ENCODE assay signal across 23 cellular contexts in genomic region chr12:47843226-47843980, GRCh38. TPM values are rescaled to one million over a fixed set of nuclear protein-coding genes. Genes with fewer than 3 reads are reported as not detected.
DNase-seq lines count a peak whose midpoint lies in the region; ATAC-seq and TF ChIP-seq lines count a peak whose summit lies in the region.
"Had no signal": no experiment of that assay in that cellular context is flagged by ENCODE, and none has a peak within 500 bp of the region (broad histone marks: within the 10 kb centered on the region; RNA-seq: fewer than 3 reads in every experiment).

No MANE protein-coding gene starts in this region.

- H3K79me1 ChIP-seq in mesendoderm (ENCODE audit: low read length): no peaks in the 10 kb centered on the region

- H3K4me1 ChIP-seq in mesendoderm (ENCODE audit: control insufficient read depth, low read depth, low read length) (no peaks in the 10 kb centered on the region), transverse colon (peaks cover 0 to 7% (median 0%) of the 10 kb centered on the region in 4 donors)
- H3K4me1 ChIP-seq: Peyer's patch had no signal

- H3K9ac ChIP-seq in mesendoderm (ENCODE audit: low read length): no peak overlapping the region
- H3K9ac ChIP-seq: KMS-11 had no signal

- no peak overlapping the region for H4K5ac ChIP-seq in mesendoderm (ENCODE audit: low read length)

- H3K36me3 ChIP-seq in mesendoderm (ENCODE audit: control insufficient read depth, insufficient read depth, low read length): no peaks in the 10 kb centered on the region
- H3K36me3 ChIP-seq in transverse colon: peaks cover 0 to 6% (median 0%) of the 10 kb centered on the region in 4 donors
- H3K36me3 ChIP-seq: SJCRH30, thoracic aorta had no signal

- H2BK120ac ChIP-seq in mesendoderm (ENCODE audit: low read depth, low read length): no peak overlapping the region

- DNase-seq in 8988T: peak; percentile 83
- peak; percentile 26 for DNase-seq in EH (ENCODE audit: low read depth)
- DNase-seq in mesendoderm: peak; percentile 81
- DNase-seq in transverse colon: no peak
- no peak for DNase-seq in HFFc6
- DNase-seq in COLO668 (lab: John Stamatoyannopoulos, UW; ENCODE audit: unreplicated experiment): no peak
- DNase-seq: activated CD8-positive, alpha-beta memory T cell treated with anti-CD3 and anti-CD28 coated beads, Interleukin-2, amount 10 ng/mL, durations not matched to agents 7 days and 5 days; cerebellar nuclear complex; head of caudate nucleus; left colon; NCI-H1417 treated with DMSO at 0.1 percent for 48 hours; NCI-H2107; SJCRH30; stimulated activated CD4-positive, alpha-beta T cell treated with anti-CD3 and anti-CD28 coated beads, Interleukin-4, amount 100 ng/mL, for 24 hours; stimulated activated naive CD4-positive, alpha-beta T cell treated with Interleukin-2 at 50 U/mL for 16 hours; T-helper 1 cell had no signal

- in situ Hi-C loops in transverse colon (cut with MboI; ENCODE audit: low pct_ligation_motif_present in 1 of 4, low pct_unique_long_range_greater_than_20kb in 1 of 4, low sequenced_read_pairs in 3 of 4): loop anchor here in 2 of 4 donors (25.0 kb wide), 1 partner anchor 106 kb away; the partner anchor contains the start of gene ENDOU (in 2 of the 2)

- no peak overlapping the region for H2BK15ac ChIP-seq in mesendoderm (replicated peaks; ENCODE audit: low read depth)

- TF ChIP-seq CTCF in transverse colon (IDR thresholded peaks at IDR 0.05) (no peak), HFFc6 (IDR thresholded peaks at IDR 0.05) (no peak)

- H3K9me3 Mint-ChIP-seq in activated T-helper 17 cell treated with anti-CD3 and anti-CD28 coated beads, Interleukin-2, amount 50 U/mL, for 72 hours: no peaks in the 10 kb centered on the region
- no peaks in the 10 kb centered on the region for H3K9me3 Mint-ChIP-seq in HFFc6
- H3K9me3 Mint-ChIP-seq: memory B cell had no signal

- no peak for TF ChIP-seq EP300 in transverse colon (IDR thresholded peaks at IDR 0.05; ENCODE audit: low read depth)

- H3K4me2 ChIP-seq in mesendoderm (ENCODE audit: low read length): no peak overlapping the region
- H3K4me2 ChIP-seq: KMS-11 had no signal

- H3K4ac ChIP-seq in mesendoderm (ENCODE audit: low read depth, low read length): no peak overlapping the region

- H3K27me3 ChIP-seq in mesendoderm (ENCODE audit: insufficient read depth, low read length, poor library complexity): no peaks in the 10 kb centered on the region
- H3K27me3 ChIP-seq in transverse colon: no peaks in the 10 kb centered on the region
- H3K27me3 ChIP-seq: Peyer's patch had no signal

- H3K36me3 Mint-ChIP-seq in activated T-helper 17 cell treated with anti-CD3 and anti-CD28 coated beads, Interleukin-2, amount 50 U/mL, for 72 hours (ENCODE audit: low read depth): peaks cover 86% of the 10 kb centered on the region
- H3K36me3 Mint-ChIP-seq in HFFc6 (ENCODE audit: low read depth): no peaks in the 10 kb centered on the region
- H3K36me3 Mint-ChIP-seq: memory B cell had no signal

- H3K4me1 Mint-ChIP-seq in activated T-helper 17 cell treated with anti-CD3 and anti-CD28 coated beads, Interleukin-2, amount 50 U/mL, for 72 hours: peaks cover 26% of the 10 kb centered on the region
- H3K4me1 Mint-ChIP-seq in HFFc6 (ENCODE audit: low read depth): peaks cover 16% of the 10 kb centered on the region

- intact Hi-C loops in transverse colon (cut with DNase I; ENCODE audit: low total_unique reads): no loop called here

- H3K27me3 Mint-ChIP-seq in activated T-helper 17 cell treated with anti-CD3 and anti-CD28 coated beads, Interleukin-2, amount 50 U/mL, for 72 hours: no peaks in the 10 kb centered on the region
- no peaks in the 10 kb centered on the region; the same call in 1 of the 2 replicates for H3K27me3 Mint-ChIP-seq in HFFc6 (ENCODE audit: insufficient read depth)
- H3K27me3 Mint-ChIP-seq: activated naive CD8-positive, alpha-beta T cell had no signal

- H4K8ac ChIP-seq in mesendoderm (ENCODE audit: low read depth, low read length): no peak overlapping the region

- peak overlapping the region; percentile 6 for H3K4me3 Mint-ChIP-seq in activated T-helper 17 cell treated with anti-CD3 and anti-CD28 coated beads, Interleukin-2, amount 50 U/mL, for 72 hours
- no peak overlapping the region for H3K4me3 Mint-ChIP-seq in HFFc6
- H3K4me3 Mint-ChIP-seq: activated CD8-positive, alpha-beta memory T cell treated with anti-CD3 and anti-CD28 coated beads, Interleukin-2, amount 10 ng/mL, durations not matched to agents 7 days and 5 days; activated naive CD8-positive, alpha-beta T cell; memory B cell had no signal

- no peak overlapping the region for H3K23ac ChIP-seq in mesendoderm (ENCODE audit: low read length)

- peak; percentile 22 for ATAC-seq in activated T-helper 17 cell treated with anti-CD3 and anti-CD28 coated beads, Interleukin-2, amount 50 U/mL, for 72 hours (replicated peaks)
- no peak for ATAC-seq in HG03571 (IDR thresholded peaks at IDR 0.05; ENCODE audit: unreplicated experiment)
- ATAC-seq: activated CD8-positive, alpha-beta memory T cell treated with anti-CD3 and anti-CD28 coated beads, Interleukin-2, amount 10 ng/mL, durations not matched to agents 7 days and 5 days; left colon had no signal

- no peak overlapping the region for H3K27ac ChIP-seq in mesendoderm (ENCODE audit: low read depth, low read length)
- H3K27ac ChIP-seq in transverse colon: no peak overlapping the region
- H3K27ac ChIP-seq: KMS-11, Peyer's patch, SJCRH30, thoracic aorta had no signal

- WGBS in mesendoderm (ENCODE audit: extremely low coverage, insufficient coverage, low lambda C conversion rate): no CpG with 5 or more reads among the region's 25 CpGs
- 90% methylated on average over 25 of the region's 25 CpGs; no CpG with 5 or more reads in 1 of the 2 donors for WGBS in transverse colon (ENCODE audit: low coverage in 1 of 2), 2 donors

- no peaks in the 10 kb centered on the region for H3K9me3 ChIP-seq in transverse colon
- H3K9me3 ChIP-seq: Peyer's patch, SJCRH30, thoracic aorta had no signal

- H3K4me3 ChIP-seq in mesendoderm (ENCODE audit: low read length) (no peak overlapping the region), transverse colon (no peak overlapping the region)
- H3K4me3 ChIP-seq: Peyer's patch, SJCRH30, thoracic aorta had no signal

- peak overlapping the region; percentile 28 for H3K56ac ChIP-seq in mesendoderm (ENCODE audit: low read length)

- H3K79me2 ChIP-seq in mesendoderm (ENCODE audit: control insufficient read depth, insufficient read depth, low read length): no peaks in the 10 kb centered on the region

- H2AK5ac ChIP-seq in mesendoderm (ENCODE audit: low read length): no peak overlapping the region

- no peak overlapping the region for H2BK5ac ChIP-seq in mesendoderm (ENCODE audit: low read length)

- TF ChIP-seq POLR2A in transverse colon (IDR thresholded peaks at IDR 0.05): no peak

- H3K27ac Mint-ChIP-seq in activated T-helper 17 cell treated with anti-CD3 and anti-CD28 coated beads, Interleukin-2, amount 50 U/mL, for 72 hours: peak overlapping the region; percentile 88
- H3K27ac Mint-ChIP-seq in HFFc6: no peak overlapping the region
- H3K27ac Mint-ChIP-seq: activated CD8-positive, alpha-beta memory T cell treated with anti-CD3 and anti-CD28 coated beads, Interleukin-2, amount 10 ng/mL, durations not matched to agents 7 days and 5 days; activated naive CD8-positive, alpha-beta T cell; memory B cell had no signal

- H3K18ac ChIP-seq in mesendoderm (ENCODE audit: low read length): no peak overlapping the region

RNA-seq across cellular contexts. Expression of gene HDAC7, which starts 23.7 kb away (rescaled TPM):
- 100 to 1,000 TPM; 163 to 471 TPM for total RNA-seq in activated T-helper 17 cell treated with anti-CD3 and anti-CD28 coated beads, Interleukin-2, amount 50 U/mL, for 72 hours
- polyA plus RNA-seq in mesendoderm (2013, experiment 1 of 2): 50.1 TPM
- 51.3 TPM for polyA plus RNA-seq in mesendoderm (2013, experiment 2 of 2)
- 100 to 1,000 TPM in 1 of 4 donors, 10 to 100 TPM in 3; 19.4 to 133 (median 28.3) TPM for total RNA-seq in transverse colon
- 100 to 1,000 TPM; 104 to 120 (median 108) TPM for total RNA-seq in HFFc6 (2021; fragmentation: NEBNext Ultra II Directional; extraction: Animal tissue kit (Norgen Biotek cat#: 25700))

Comparison
In these comparisons a context has a peak if more than half of its experiments do, and no peak if none do; other contexts are left out.
1. DNase-seq: peak in 8988T (single experiment), EH (single experiment) and mesendoderm (single experiment); none in transverse colon (single experiment), HFFc6 (single experiment) and COLO668 (single experiment).